ENCODE assay signal across 1 cellular context in genomic region chr3:156601497-156601896, GRCh38.
TF ChIP-seq lines count a peak whose summit lies in the region.

No MANE protein-coding gene starts in this region.

TF ChIP-seq in K562, 482 proteins besides CTCF, POLR2A, EP300 and RAD21 (continued from another document and continues in another):
- TF ChIP-seq ATF3 (IDR thresholded peaks at IDR 0.05): peak; percentile 58
- TF ChIP-seq ATF3 (CRISPR knock-in tag; conservative IDR thresholded peaks at IDR 0.05): no peak
- peak; percentile 23; the same call in 1 of the 2 replicates for TF ChIP-seq JUND (IDR thresholded peaks at IDR 0.05; ENCODE audit: borderline replicate concordance, low read depth, low read length)
- TF ChIP-seq JUND (tag; IDR thresholded peaks at IDR 0.05; ENCODE audit: borderline replicate concordance, low read depth, low read length): peak; percentile 45; the same call in 2 of the 3 replicates
- TF ChIP-seq MXI1 (IDR thresholded peaks at IDR 0.05; ENCODE audit: low read depth, low read length): no peak
- TF ChIP-seq ZNF644 (tag; IDR thresholded peaks at IDR 0.05; ENCODE audit: low read depth): no peak
- no peak for TF ChIP-seq E2F3 (CRISPR knock-in tag; IDR thresholded peaks at IDR 0.05)
- TF ChIP-seq BRD4 (IDR thresholded peaks at IDR 0.05): no peak
- peak; percentile 3 for TF ChIP-seq TAF9B (IDR thresholded peaks at IDR 0.05; ENCODE audit: partially characterized antibody)
- TF ChIP-seq KLF13 (tag; IDR thresholded peaks at IDR 0.05; ENCODE audit: borderline replicate concordance, low read depth): no peak
- no peak for TF ChIP-seq ZSCAN29 (IDR thresholded peaks at IDR 0.05)
- no peak for TF ChIP-seq POLR2B (IDR thresholded peaks at IDR 0.05; ENCODE audit: low read depth, partially characterized antibody)
- no peak for TF ChIP-seq TBP (optimal IDR thresholded peaks at IDR 0.05; ENCODE audit: low read depth, low read length)
- peak; percentile 74; the same call in 1 of the 2 replicates for TF ChIP-seq POLR2AphosphoS5 (IDR thresholded peaks at IDR 0.05; ENCODE audit: control insufficient read depth, insufficient read depth, low read depth, low read length)
- no peak for TF ChIP-seq LARP7 (IDR thresholded peaks at IDR 0.05)
- TF ChIP-seq HOMEZ (CRISPR knock-in tag; IDR thresholded peaks at IDR 0.05): no peak
- TF ChIP-seq LEF1 (IDR thresholded peaks at IDR 0.05): peak; percentile 32; the same call in 1 of the 2 replicates
- 0 out of 2 replicates have a peak, but pooled peaks have one; percentile 10 for TF ChIP-seq CEBPB (tag; IDR thresholded peaks at IDR 0.05)
- TF ChIP-seq NR4A1 (CRISPR knock-in tag; IDR thresholded peaks at IDR 0.05): no peak
- peak; percentile 83; the same call in 1 of the 2 replicates for TF ChIP-seq NR4A1 (tag; IDR thresholded peaks at IDR 0.05)
- peak; percentile 90 for TF ChIP-seq CBFA2T3 (IDR thresholded peaks at IDR 0.05)
- 0 out of 4 replicates have a peak, but pooled peaks of 1 of the 2 experiments have one; percentile 38 for TF ChIP-seq ZMIZ1 (IDR thresholded peaks at IDR 0.05; ENCODE audit: low read depth in 2 of 2, low read length in 2 of 2)
- peak; percentile 44; the same call in 1 of the 2 replicates for TF ChIP-seq HSF4 (CRISPR knock-in tag; IDR thresholded peaks at IDR 0.05; ENCODE audit: borderline replicate concordance)
- 0 out of 2 replicates have a peak, but pooled peaks have one; percentile 55 for TF ChIP-seq SMAD4 (CRISPR knock-in tag; conservative IDR thresholded peaks at IDR 0.05)
- TF ChIP-seq SNIP1 (IDR thresholded peaks at IDR 0.05; ENCODE audit: low read depth): no peak
- peak in 1 of 3 experiments; percentile 66 for TF ChIP-seq YY1 (IDR thresholded peaks at IDR 0.05; ENCODE audit: borderline replicate concordance in 1 of 3, control insufficient read depth in 1 of 3, extremely low read depth in 1 of 3, insufficient read depth in 3 of 3, insufficient read length in 1 of 3, insufficient replicate concordance in 2 of 3, low read depth in 1 of 3, low read length in 2 of 3)
- peak; percentile 61 for TF ChIP-seq SMARCA4 (IDR thresholded peaks at IDR 0.05)
- TF ChIP-seq ASH1L (IDR thresholded peaks at IDR 0.05; ENCODE audit: borderline replicate concordance, low read depth, partially characterized antibody): no peak
- no peak for TF ChIP-seq ZNF518B (CRISPR knock-in tag; IDR thresholded peaks at IDR 0.05)
- no peak; the same call in 1 of the 2 replicates for TF ChIP-seq CC2D1A (IDR thresholded peaks at IDR 0.05)
- TF ChIP-seq DMBX1 (CRISPR knock-in tag; IDR thresholded peaks at IDR 0.05; ENCODE audit: borderline replicate concordance): peak; percentile 89
- TF ChIP-seq GMEB1 (CRISPR knock-in tag; IDR thresholded peaks at IDR 0.05): no peak
- no peak for TF ChIP-seq NKRF (IDR thresholded peaks at IDR 0.05; ENCODE audit: borderline replicate concordance)
- no peak for TF ChIP-seq KDM4B (IDR thresholded peaks at IDR 0.05; ENCODE audit: borderline replicate concordance in 2 of 2, low read depth in 1 of 2)
